17 cellular contexts compared by ENCODE assay signal in genomic region chr14:104240426-104241157, GRCh38.
DNase-seq lines count a peak whose midpoint lies in the region; ATAC-seq and TF ChIP-seq lines count a peak whose summit lies in the region.
"Had no signal": no experiment of that assay in that cellular context is flagged by ENCODE, and none has a peak within 500 bp of the region (broad histone marks: within the 10 kb centered on the region; RNA-seq: fewer than 3 reads in every experiment).

No MANE protein-coding gene starts in this region.

- H3K36me3 Mint-ChIP-seq in neural progenitor cell, result no peaks in the 10 kb centered on the region

- H3F3A ChIP-seq in neural progenitor cell (ENCODE audit: low read depth), result no peaks in the 10 kb centered on the region

- CTCF ChIA-PET in GM10248 (lab: Yijun Ruan, JAX), result no interaction called here

- H3K27ac ChIP-seq in neural progenitor cell, result no peak overlapping the region
- H3K27ac ChIP-seq: cardiac muscle cell, sigmoid colon had no signal

- no peak overlapping the region for H3K4me3 ChIP-seq in neural progenitor cell
- H3K4me3 ChIP-seq: cardiac muscle cell, sigmoid colon had no signal

- peaks cover 6% of the 10 kb centered on the region for H3K4me1 Mint-ChIP-seq in neural progenitor cell
- H3K4me1 Mint-ChIP-seq: activated naive CD4-positive, alpha-beta T cell treated with anti-CD3 and anti-CD28 coated beads, Interleukin-2, amount 50 U/mL, for 24 hours had no signal

- no peaks in the 10 kb centered on the region for H4K20me1 ChIP-seq in neural progenitor cell (ENCODE audit: low read depth)

- H3K36me3 ChIP-seq in neural progenitor cell, result no peaks in the 10 kb centered on the region
- H3K36me3 ChIP-seq: cardiac muscle cell, sigmoid colon had no signal

- no peaks in the 10 kb centered on the region for H3K27me3 ChIP-seq in neural progenitor cell
- H3K27me3 ChIP-seq: cardiac muscle cell, sigmoid colon had no signal

- H2AFZ ChIP-seq in neural progenitor cell (replicated peaks), result no peak overlapping the region

- ATAC-seq in GM21528 (IDR thresholded peaks at IDR 0.05; ENCODE audit: low FRiP score, unreplicated experiment) (no peak), GM21619 (IDR thresholded peaks at IDR 0.05; ENCODE audit: unreplicated experiment) (no peak)

- H3K4me1 ChIP-seq in neural progenitor cell, result peaks cover 8% of the 10 kb centered on the region

- H3K9ac ChIP-seq in neural progenitor cell, result no peak overlapping the region

- no peak for TF ChIP-seq CTCF in neural progenitor cell (IDR thresholded peaks at IDR 0.05)
- TF ChIP-seq CTCF in GM10248 (IDR thresholded peaks at IDR 0.05; ENCODE audit: control extremely low read depth, extremely low read depth, low read depth, missing control alignments), result no peak

- peak overlapping the region; percentile 27 for H3K4me2 ChIP-seq in neural progenitor cell

- POLR2A ChIA-PET in GM10248 (lab: Yijun Ruan, JAX), result no interaction called here

- H3K79me2 ChIP-seq in neural progenitor cell (ENCODE audit: low read depth), result no peaks in the 10 kb centered on the region

- H3K9me3 Mint-ChIP-seq in neural progenitor cell, result peaks cover 18% of the 10 kb centered on the region
- H3K9me3 Mint-ChIP-seq: activated naive CD4-positive, alpha-beta T cell treated with anti-CD3 and anti-CD28 coated beads, Interleukin-2, amount 50 U/mL, for 24 hours had no signal

- H3K27me3 Mint-ChIP-seq in neural progenitor cell (ENCODE audit: insufficient read depth, low read depth), result peaks cover 7% of the 10 kb centered on the region

- H3K27ac Mint-ChIP-seq in neural progenitor cell, result no peak overlapping the region
- H3K27ac Mint-ChIP-seq: activated naive CD4-positive, alpha-beta T cell treated with anti-CD3 and anti-CD28 coated beads, Interleukin-2, amount 50 U/mL, for 24 hours; CD4-positive, alpha-beta T cell; naive B cell had no signal

- H3K4me3 Mint-ChIP-seq in neural progenitor cell, result no peak overlapping the region
- H3K4me3 Mint-ChIP-seq: activated naive CD4-positive, alpha-beta T cell treated with anti-CD3 and anti-CD28 coated beads, Interleukin-2, amount 50 U/mL, for 24 hours; CD4-positive, alpha-beta T cell; naive B cell had no signal

- DNase-seq in DMS79 (lab: John Stamatoyannopoulos, UW), result peak; percentile 84
- DNase-seq in NCI-H1417 (lab: John Stamatoyannopoulos, UW), result peak; percentile 62 to 94 (median 83)
- peak; percentile 62 for DNase-seq in RPMI8226
- DNase-seq in neural progenitor cell (ENCODE audit: low spot score), result peak; percentile 24
- DNase-seq in UCSD-AML1 (lab: John Stamatoyannopoulos, UW; ENCODE audit: unreplicated experiment), result no peak
- no peak for DNase-seq in GM10248 (ENCODE audit: extremely low spot score)
- DNase-seq: KBM-7, naive B cell, NCI-H226, SIG-M5, substantia nigra had no signal

- H3K9me3 ChIP-seq in neural progenitor cell (ENCODE audit: low read depth), result no peaks in the 10 kb centered on the region

Comparison
In these comparisons a context has a peak if more than half of its experiments do, and no peak if none do; other contexts are left out.
1. DNase-seq: peak in DMS79 (single experiment), NCI-H1417 (3 of 3), RPMI8226 (single experiment) and neural progenitor cell (single experiment); none in UCSD-AML1 (single experiment) and GM10248 (single experiment).